In the genomic region with DNA sequence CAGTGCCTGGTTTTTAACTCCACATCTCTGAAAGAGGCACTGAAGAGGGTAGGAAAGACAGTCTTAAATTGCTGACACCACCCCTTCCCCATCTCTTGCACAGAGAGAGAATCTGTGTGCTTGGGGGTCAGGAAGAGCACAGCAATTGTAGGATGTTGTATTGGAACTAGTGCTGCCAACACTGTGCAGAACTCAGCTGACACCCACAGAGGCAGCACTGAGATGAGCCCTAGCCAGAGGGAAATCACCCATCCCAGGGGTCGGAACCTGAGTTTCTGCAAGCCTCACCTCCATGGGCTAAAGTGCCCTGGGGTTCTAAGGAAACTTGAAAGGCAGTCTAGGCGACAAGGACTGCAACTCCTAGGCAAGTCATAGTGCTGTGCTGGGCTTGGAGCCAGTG, we compare ENCODE assay signal across 25 cellular contexts.
"Had no signal": no experiment of that assay in that cellular context is flagged by ENCODE, and none has a peak within 500 bp of the region (broad histone marks: within the 10 kb centered on the region; RNA-seq: fewer than 3 reads in every experiment).

No MANE protein-coding gene starts in this region.

- DNase-seq: activated CD4-positive, alpha-beta T cell treated with anti-CD3 and anti-CD28 coated beads for 36 hours; activated CD4-positive, CD25-positive, alpha-beta regulatory T cell; activated CD8-positive, alpha-beta memory T cell treated with anti-CD3 and anti-CD28 coated beads, Interleukin-2, amount 10 ng/mL, durations not matched to agents 7 days and 5 days; activated CD8-positive, alpha-beta T cell treated with anti-CD3 and anti-CD28 coated beads, Interleukin-2, amount 10 ng/mL, durations not matched to agents 7 days and 5 days; activated naive CD4-positive, alpha-beta T cell; activated T-cell treated with anti-CD3 and anti-CD28 coated beads, Interleukin-2, amount 50 U/mL, for 72 hours; anterior cingulate cortex; cerebellar nuclear complex; colonic mucosa; effector CD8-positive, alpha-beta T cell; erythroblast; foreskin melanocyte; heart right ventricle; left lung; lower lobe of right lung; mesendoderm; natural killer cell; spleen; stimulated activated CD4-positive, alpha-beta T cell treated with anti-CD3 and anti-CD28 coated beads, Interleukin-4, amount 100 ng/mL, for 1 hour; T-helper 2 cell; trophoblast cell had no signal

- FAIRE-seq: urothelium cell line had no signal

- H3K9me3 ChIP-seq: colonic mucosa, heart right ventricle, left lung, lower lobe of right lung, right atrium auricular region, spleen, thoracic aorta had no signal

- H3K27me3 ChIP-seq: cardiac muscle cell, colonic mucosa, heart right ventricle, left lung, right atrium auricular region, spleen had no signal

- H3K4me3 ChIP-seq: cardiac muscle cell, colonic mucosa, heart right ventricle, left lung, lower lobe of right lung, right atrium auricular region, spleen, thoracic aorta had no signal

- ATAC-seq: activated CD4-positive, alpha-beta T cell treated with anti-CD3 and anti-CD28 coated beads for 36 hours; activated CD8-positive, alpha-beta memory T cell treated with anti-CD3 and anti-CD28 coated beads, Interleukin-2, amount 10 ng/mL, durations not matched to agents 7 days and 5 days; activated CD8-positive, alpha-beta T cell treated with anti-CD3 and anti-CD28 coated beads, Interleukin-2, amount 10 ng/mL, durations not matched to agents 7 days and 5 days; activated T-cell treated with anti-CD3 and anti-CD28 coated beads, Interleukin-2, amount 50 U/mL, for 72 hours; heart right ventricle; left lung; lower lobe of right lung; natural killer cell had no signal

- H3K4me1 ChIP-seq: colonic mucosa, heart right ventricle, left lung, lower lobe of right lung, right atrium auricular region, spleen had no signal

- H3K36me3 ChIP-seq: cardiac muscle cell, colonic mucosa, heart right ventricle, left lung, lower lobe of right lung, right atrium auricular region, spleen, thoracic aorta had no signal

- H3K27ac ChIP-seq: cardiac muscle cell, colonic mucosa, heart right ventricle, left lung, lower lobe of right lung, right atrium auricular region, spleen, thoracic aorta had no signal
